8 cellular contexts compared by ENCODE assay signal in genomic region chr2:214809751-214810564, GRCh38. TPM values are rescaled to one million over a fixed set of nuclear protein-coding genes. Genes with fewer than 3 reads are reported as not detected.
DNase-seq lines count a peak whose midpoint lies in the region; ATAC-seq and TF ChIP-seq lines count a peak whose summit lies in the region.

No MANE protein-coding gene starts in this region.

- peak overlapping the region; percentile 59 for H3K18ac ChIP-seq in IMR-90 (ENCODE audit: low read depth, low read length)

- ATAC-seq in GM21529 (IDR thresholded peaks at IDR 0.05; ENCODE audit: unreplicated experiment) (peak; percentile 79), IMR-90 (ENCODE audit: low read depth) (peak; percentile 96), esophagus mucosa (peak; percentile 98)

- no peak for TF ChIP-seq RAD21 in IMR-90 (IDR thresholded peaks at IDR 0.05; ENCODE audit: low read length)

- TF ChIP-seq POLR2A in IMR-90 (IDR thresholded peaks at IDR 0.05; ENCODE audit: low read depth, low read length), result no peak

- H4K20me1 ChIP-seq in IMR-90 (ENCODE audit: insufficient read depth, low read length), result no peaks in the 10 kb centered on the region

- POLR2A ChIA-PET in IMR-90 (lab: Charles Lee; ENCODE audit: unreplicated experiment), result interaction anchor here (0.6 to 0.7 kb wide), 2 partner anchors 22 to 1601 kb away, joined by 8 to 11 read pairs; no protein-coding TSS in a partner anchor

- peak overlapping the region; percentile 38; the same call in 1 of the 2 replicates for H2BK20ac ChIP-seq in IMR-90 (ENCODE audit: low read depth, low read length)

- peak overlapping the region; percentile 50 to 94; a peak in 3 of 4 replicates for H4K8ac ChIP-seq in IMR-90 (ENCODE audit: low read depth in 2 of 2, low read length in 2 of 2)

- no peak overlapping the region for H2AK9ac ChIP-seq in IMR-90 (replicated peaks; ENCODE audit: low read depth, low read length, poor library complexity)

- dilution Hi-C loops in IMR-90 (cut with HindIII; ENCODE audit: low sequenced_read_pairs, unreplicated experiment), result no loop called here

- H3K27me3 ChIP-seq in IMR-90 (ENCODE audit: control insufficient read depth, insufficient read depth, low read length), result no peaks in the 10 kb centered on the region
- no peaks in the 10 kb centered on the region for H3K27me3 ChIP-seq in muscle layer of colon (ENCODE audit: control insufficient read depth in 1 of 2, insufficient read depth in 2 of 2, low read length in 2 of 2)

- peak overlapping the region; percentile 52; the same call in 1 of the 2 replicates for H3K4ac ChIP-seq in IMR-90 (ENCODE audit: low read depth, low read length)

- H4K5ac ChIP-seq in IMR-90 (ENCODE audit: low read depth, low read length), result peak overlapping the region; percentile 54; the same call in 1 of the 2 replicates

- H2BK15ac ChIP-seq in IMR-90 (ENCODE audit: low read depth, low read length), result peak overlapping the region; percentile 86; the same call in 2 of the 3 replicates

- no peak for TF ChIP-seq CTCF in IMR-90 (conservative IDR thresholded peaks at IDR 0.05; ENCODE audit: low read depth, low read length)

- H3K14ac ChIP-seq in IMR-90 (replicated peaks; ENCODE audit: low read depth, low read length), result peak overlapping the region; percentile 53

- DNase-seq in DMS153 (lab: John Stamatoyannopoulos, UW), result peak; percentile 97
- DNase-seq in IMR-90, result peak; percentile 97
- peak; percentile 22 for DNase-seq in OCI-M2 (lab: John Stamatoyannopoulos, UW; ENCODE audit: unreplicated experiment)
- DNase-seq in activated T-cell treated with anti-CD3 and anti-CD28 coated beads, Interleukin-2, amount 50 U/mL, for 1 hour, result peak; percentile 97
- peak; percentile 96 to 97 for DNase-seq in stimulated activated CD8-positive, alpha-beta memory T cell treated with anti-CD3 and anti-CD28 coated beads, Interleukin-7, amount 100 ng/mL, for 1 hour (ENCODE audit: low read depth in 2 of 2)

- H3K23ac ChIP-seq in IMR-90 (ENCODE audit: low read depth, low read length), result peak overlapping the region; percentile 74

- H2AK5ac ChIP-seq in IMR-90 (ENCODE audit: low read depth, low read length), result no peak overlapping the region

- H3K4me1 ChIP-seq in IMR-90 (ENCODE audit: control insufficient read depth, insufficient read depth, low read length) (peaks cover 2% of the 10 kb centered on the region; the same call in 1 of the 2 replicates), muscle layer of colon (ENCODE audit: insufficient read depth, low read length) (peaks cover 8% of the 10 kb centered on the region)

- 6% methylated on average over 15 of the region's 63 CpGs; no CpG with 5 or more reads in 1 of the 2 experiments for WGBS in IMR-90 (ENCODE audit: extremely low coverage in 2 of 2, insufficient read length in 1 of 2), 2 experiments

- H3K4me2 ChIP-seq in IMR-90 (ENCODE audit: low read depth, low read length), result peak overlapping the region; percentile 82

- H2BK120ac ChIP-seq in IMR-90 (ENCODE audit: low read depth, low read length), result peak overlapping the region; percentile 39; the same call in 1 of the 2 replicates

- CTCF ChIA-PET in IMR-90 (lab: Yijun Ruan, JAX), result interaction anchor here (0.6 kb wide), 1 partner anchor 1543 kb away, joined by 3 read pairs; no protein-coding TSS in a partner anchor

- peak overlapping the region; percentile 58 for H4K91ac ChIP-seq in IMR-90 (ENCODE audit: insufficient read depth, low read depth, low read length)

- in situ Hi-C loops in IMR-90 (cut with MboI; ENCODE audit: low sequenced_read_pairs), result loop anchor here (25.0 kb wide), 3 partner anchors 998 to 1548 kb away; no protein-coding TSS in a partner anchor

- H3K27ac ChIP-seq in IMR-90 (ENCODE audit: insufficient read depth, low read length) (peak overlapping the region; percentile 27), muscle layer of colon (ENCODE audit: low read depth, low read length) (peak overlapping the region; percentile 45)

- peak overlapping the region; percentile 99 for H3K4me3 ChIP-seq in IMR-90 (ENCODE audit: insufficient read depth, low read depth, low read length)
- peak overlapping the region; percentile 85 to 93 for H3K4me3 ChIP-seq in muscle layer of colon (ENCODE audit: low read depth in 1 of 2, low read length in 2 of 2)

- H3K36me3 ChIP-seq in IMR-90 (ENCODE audit: control insufficient read depth, insufficient read depth, low read length) (no peaks in the 10 kb centered on the region), muscle layer of colon (ENCODE audit: insufficient read depth, low read length) (no peaks in the 10 kb centered on the region)

- H3K9me1 ChIP-seq in IMR-90 (ENCODE audit: insufficient read depth, low read length), result no peaks in the 10 kb centered on the region

- peak overlapping the region; percentile 92 for H2AFZ ChIP-seq in IMR-90 (replicated peaks; ENCODE audit: low read length, poor library complexity)

- no TSS peak for BruUV-seq in IMR-90 (replicated peaks; lab: Mats Ljungman, UMichigan)

- H3K79me1 ChIP-seq in IMR-90 (ENCODE audit: low read depth in 1 of 2, low read length in 2 of 2), result peaks cover 9 to 11% of the 10 kb centered on the region in 2 experiments

- peak overlapping the region; percentile 54 for H3K9ac ChIP-seq in IMR-90 (ENCODE audit: low read depth, low read length)
- H3K9ac ChIP-seq in muscle layer of colon (ENCODE audit: low read length), result peak overlapping the region; percentile 66

- H3K9me3 ChIP-seq in IMR-90 (ENCODE audit: control insufficient read depth, insufficient read depth, low read length), result no peaks in the 10 kb centered on the region
- no peaks in the 10 kb centered on the region for H3K9me3 ChIP-seq in muscle layer of colon (ENCODE audit: low read length)

- H2BK5ac ChIP-seq in IMR-90 (ENCODE audit: low read depth, low read length, poor library complexity, severe bottlenecking), result peak overlapping the region; percentile 39

- intact Hi-C loops in IMR-90 (cut with micrococcal nuclease), result loop anchor here (1.0 to 10.0 kb wide), 9 partner anchors 68 to 1558 kb away; partner anchors contain the start of gene VWC2L

- peak overlapping the region; percentile 46; the same call in 1 of the 2 replicates for H3K56ac ChIP-seq in IMR-90 (ENCODE audit: extremely low read depth, insufficient read depth, low read length)

TF ChIP-seq in IMR-90, 13 proteins besides CTCF, POLR2A, EP300 and RAD21:
- peak; percentile 61; the same call in 1 of the 2 replicates for TF ChIP-seq MAZ (IDR thresholded peaks at IDR 0.05; ENCODE audit: borderline replicate concordance, low read depth, low read length)
- no peak for TF ChIP-seq FOS (IDR thresholded peaks at IDR 0.05; ENCODE audit: low read depth, low read length)
- TF ChIP-seq NFE2L2 (IDR thresholded peaks at IDR 0.05; ENCODE audit: low read depth, low read length), result no peak

RNA-seq across cellular contexts. Expression of gene BARD1, which starts 0.5 kb away (rescaled TPM):
- total RNA-seq in IMR-90 (2012; rRNA removed) (30.6 and 34.6 TPM in 2 replicates), esophagus mucosa (18.5 TPM)
- polyA plus RNA-seq in IMR-90 (2012; rRNA removed), result 3.1 TPM in 2 replicates
- 0.75 and 1.9 TPM in 2 replicates for polyA plus RNA-seq in IMR-90 (2012; cell fraction: cytosol; rRNA removed)
- 2.4 and 7.5 TPM in 2 replicates for polyA plus RNA-seq in IMR-90 (2012; cell fraction: nucleus; rRNA removed; ENCODE audit: low replicate concordance)

Comparison
In these comparisons a context has a peak if more than half of its experiments do, and no peak if none do; other contexts are left out.
1. Peak in every context shown above with its lines: DNase-seq, ATAC-seq, H3K4me3 ChIP-seq and H3K27ac ChIP-seq.
2. DNase-seq: peak in every context shown above with its lines; median percentile 97 in DMS153; 97 in IMR-90; 97 in activated T-cell treated with anti-CD3 and anti-CD28 coated beads, Interleukin-2, amount 50 U/mL, for 1 hour; 96 in stimulated activated CD8-positive, alpha-beta memory T cell treated with anti-CD3 and anti-CD28 coated beads, Interleukin-7, amount 100 ng/mL, for 1 hour; 22 in OCI-M2.